Comparison of ENCODE assay signal across 22 cellular contexts in genomic region chr19:35524181-35524838, GRCh38. TPM values are rescaled to one million over a fixed set of nuclear protein-coding genes. Genes with fewer than 3 reads are reported as not detected.
DNase-seq lines count a peak whose midpoint lies in the region; ATAC-seq and TF ChIP-seq lines count a peak whose summit lies in the region.
"Had no signal": no experiment of that assay in that cellular context is flagged by ENCODE, and none has a peak within 500 bp of the region (broad histone marks: within the 10 kb centered on the region; RNA-seq: fewer than 3 reads in every experiment).

No MANE protein-coding gene starts in this region.

- H3T11ph ChIP-seq in H9 (ENCODE audit: low read length), result no peak overlapping the region

- TF ChIP-seq CTCF in H9 (conservative IDR thresholded peaks at IDR 0.05), result no peak

- H3K9me3 ChIP-seq in H9 (ENCODE audit: control insufficient read depth, low read depth, low read length) (no peaks in the 10 kb centered on the region), T-helper 17 cell (ENCODE audit: control insufficient read depth, low read length, poor library complexity, severe bottlenecking) (no peaks in the 10 kb centered on the region), iPS-18c (ENCODE audit: control insufficient read depth, insufficient read depth, low read length) (no peaks in the 10 kb centered on the region), neuronal stem cell (replicated peaks in 1 of 2; ENCODE audit: control insufficient read depth in 2 of 2, insufficient read depth in 1 of 2, low read depth in 1 of 2, low read length in 2 of 2) (no peaks in the 10 kb centered on the region)
- H3K9me3 ChIP-seq: BLaER1 treated with 17β-estradiol and CSF1 and Interleukin-3, amounts not matched to agents 10 nM and 100 nM; Peyer's patch; SJSA1 had no signal

- H3K36me3 Mint-ChIP-seq in H9 (ENCODE audit: insufficient read depth in 1 of 3, low read depth in 3 of 3) (no peaks in the 10 kb centered on the region; a peak in 2 of 7 replicates), T-helper 17 cell (ENCODE audit: low read depth) (peaks cover 11% of the 10 kb centered on the region)
- H3K36me3 Mint-ChIP-seq: CD8-positive, alpha-beta T cell had no signal

- ATAC-seq in T-helper 17 cell, result no peak
- ATAC-seq: CD8-positive, alpha-beta T cell had no signal

- H3K4me1 ChIP-seq in H9 (ENCODE audit: insufficient read depth, low read length) (peaks cover 5% of the 10 kb centered on the region; the same call in 1 of the 2 replicates), neuronal stem cell (ENCODE audit: control insufficient read depth in 2 of 2, insufficient read depth in 1 of 2, low read depth in 1 of 2, low read length in 2 of 2) (peaks cover 6 to 11% of the 10 kb centered on the region in 2 donors)
- H3K4me1 ChIP-seq: Peyer's patch had no signal

- H3K27ac Mint-ChIP-seq in H9 (peak overlapping the region in 2 of 3 experiments; percentile 52 to 65; a peak in 4 of 7 replicates), T-helper 17 cell (peak overlapping the region; percentile 37)
- H3K27ac Mint-ChIP-seq: CD8-positive, alpha-beta T cell had no signal

- H3K4me3 ChIP-seq in iPS-18c (ENCODE audit: insufficient read depth, low read depth, low read length), result peak overlapping the region; percentile 5; the same call in 1 of the 2 replicates
- H3K4me3 ChIP-seq in neuronal stem cell (ENCODE audit: low read length in 2 of 2), result no peak overlapping the region
- H3K4me3 ChIP-seq: BLaER1 treated with 17β-estradiol and CSF1 and Interleukin-3, amounts not matched to agents 10 nM and 100 nM; Peyer's patch; SJSA1 had no signal

- H3K56ac ChIP-seq in H9 (ENCODE audit: insufficient read length, low read depth, low read length), result no peak overlapping the region

- no peak overlapping the region for H2BK12ac ChIP-seq in H9 (ENCODE audit: insufficient read length, low read depth, low read length)
- H2BK12ac ChIP-seq in neuronal stem cell (ENCODE audit: low read length), result no peak overlapping the region

- H4K20me1 ChIP-seq in H9 (ENCODE audit: control insufficient read depth, insufficient read depth, insufficient read length), result no peaks in the 10 kb centered on the region
- H4K20me1 ChIP-seq: BLaER1 treated with 17β-estradiol and CSF1 and Interleukin-3, amounts not matched to agents 10 nM and 100 nM had no signal

- H2BK120ac ChIP-seq in H9 (ENCODE audit: low read depth, low read length, poor library complexity, severe bottlenecking) (no peak overlapping the region), neuronal stem cell (ENCODE audit: low read depth, low read length) (no peak overlapping the region)

- H3K4me2 ChIP-seq in H9 (ENCODE audit: insufficient read depth, insufficient read length, low read length), result peak overlapping the region; percentile 1
- no peak overlapping the region for H3K4me2 ChIP-seq in neuronal stem cell (ENCODE audit: insufficient read depth, low read length, poor library complexity, severe bottlenecking)
- H3K4me2 ChIP-seq: BLaER1 treated with 17β-estradiol and CSF1 and Interleukin-3, amounts not matched to agents 10 nM and 100 nM had no signal

- H2AK5ac ChIP-seq in H9 (ENCODE audit: insufficient read length, low read length) (no peak overlapping the region), neuronal stem cell (ENCODE audit: low read depth, low read length) (no peak overlapping the region)

- H2AFZ ChIP-seq in H9 (ENCODE audit: low read length) (no peak overlapping the region), neuronal stem cell (ENCODE audit: low read length) (peak overlapping the region; percentile 12)

- H3K9me3 Mint-ChIP-seq in H9, result no peaks in the 10 kb centered on the region; a peak in 1 of 5 replicates
- H3K9me3 Mint-ChIP-seq: CD8-positive, alpha-beta T cell had no signal

- H2BK20ac ChIP-seq in H9 (ENCODE audit: low read depth, low read length, poor library complexity, severe bottlenecking), result no peak overlapping the region

- no peak overlapping the region for H4K5ac ChIP-seq in H9 (ENCODE audit: insufficient read length, low read depth, low read length)

- H3K4me1 Mint-ChIP-seq in H9 (peaks cover 18 to 42% of the 10 kb centered on the region in 2 experiments), T-helper 17 cell (peaks cover 6% of the 10 kb centered on the region)

- H3K27ac ChIP-seq in H9 (ENCODE audit: insufficient read length, low read depth, low read length), result no peak overlapping the region
- H3K27ac ChIP-seq in neuronal stem cell (replicated peaks; ENCODE audit: low read length), result no peak overlapping the region
- H3K27ac ChIP-seq: BLaER1 treated with 17β-estradiol and CSF1 and Interleukin-3, amounts not matched to agents 10 nM and 100 nM; Peyer's patch; SJSA1 had no signal

- H3K23ac ChIP-seq in H9 (ENCODE audit: insufficient read length, low read depth, low read length) (no peak overlapping the region), neuronal stem cell (ENCODE audit: low read depth, low read length, poor library complexity) (no peak overlapping the region)

- no peak overlapping the region for H4K8ac ChIP-seq in H9 (replicated peaks; ENCODE audit: insufficient read length, low read depth, low read length)
- no peak overlapping the region for H4K8ac ChIP-seq in neuronal stem cell (ENCODE audit: low read depth, low read length)

- H3K14ac ChIP-seq in H9 (ENCODE audit: insufficient read depth, low read length) (peak overlapping the region; percentile 43; the same call in 1 of the 2 replicates), neuronal stem cell (ENCODE audit: low read length) (peak overlapping the region; percentile 84)

- H3K27me3 Mint-ChIP-seq in H9 (ENCODE audit: low read depth) (peaks cover 48% of the 10 kb centered on the region), T-helper 17 cell (peaks cover 50% of the 10 kb centered on the region)

- no peaks in the 10 kb centered on the region for H3K36me3 ChIP-seq in neuronal stem cell (replicated peaks in 1 of 2; ENCODE audit: control insufficient read depth in 2 of 2, insufficient read depth in 2 of 2, low read length in 2 of 2)
- H3K36me3 ChIP-seq: BLaER1 treated with 17β-estradiol and CSF1 and Interleukin-3, amounts not matched to agents 10 nM and 100 nM; Peyer's patch; SJSA1 had no signal

- H3K79me1 ChIP-seq in H9 (ENCODE audit: insufficient read depth, low read depth, low read length, poor library complexity, severe bottlenecking) (no peaks in the 10 kb centered on the region), neuronal stem cell (ENCODE audit: low read depth, low read length) (no peaks in the 10 kb centered on the region)

- no peak overlapping the region for H2BK5ac ChIP-seq in H9 (ENCODE audit: insufficient read length, low read length)
- H2BK5ac ChIP-seq in neuronal stem cell (ENCODE audit: low read length), result no peak overlapping the region

- H3K4me3 Mint-ChIP-seq in H9 (peak overlapping the region in 1 of 2 experiments; percentile 72; a peak in 3 of 5 replicates), T-helper 17 cell (no peak overlapping the region)
- H3K4me3 Mint-ChIP-seq: CD8-positive, alpha-beta T cell had no signal

- H3K4ac ChIP-seq in H9 (ENCODE audit: low read depth, low read length) (no peak overlapping the region), neuronal stem cell (ENCODE audit: low read length) (no peak overlapping the region)

- H3K27me3 ChIP-seq in H9 (ENCODE audit: insufficient read depth, low read length) (no peaks in the 10 kb centered on the region), neuronal stem cell (ENCODE audit: control insufficient read depth in 3 of 3, insufficient read depth in 3 of 3, low read depth in 1 of 3, low read length in 3 of 3) (peaks cover 0 to 62% (median 0%) of the 10 kb centered on the region in 3 experiments)
- H3K27me3 ChIP-seq: BLaER1 treated with 17β-estradiol and CSF1 and Interleukin-3, amounts not matched to agents 10 nM and 100 nM; Peyer's patch had no signal

- no peaks in the 10 kb centered on the region for H3K79me2 ChIP-seq in H9 (ENCODE audit: insufficient read depth, low read length)

- no peak overlapping the region for H3K18ac ChIP-seq in H9 (ENCODE audit: insufficient read length, low read depth, low read length)
- H3K18ac ChIP-seq in neuronal stem cell (ENCODE audit: low read length), result peak overlapping the region; percentile 85

- H4K91ac ChIP-seq in H9 (ENCODE audit: insufficient read length, low read depth, low read length) (no peak overlapping the region), neuronal stem cell (ENCODE audit: low read depth, low read length, poor library complexity) (no peak overlapping the region)

- WGBS in H9 (ENCODE audit: extremely low coverage, insufficient read length, low lambda C conversion rate), result no CpG with 5 or more reads among the region's 11 CpGs
- no CpG with 5 or more reads among the region's 11 CpGs for WGBS in neuronal stem cell (ENCODE audit: extremely low coverage in 2 of 2, insufficient read length in 2 of 2, insufficient replicate concordance in 1 of 2), 2 donors

- DNase-seq in H9, result peak; percentile 58
- DNase-seq in T-helper 17 cell, result no peak
- no peak for DNase-seq in neuronal stem cell (ENCODE audit: low spot score)
- no peak for DNase-seq in COR-L47 (lab: John Stamatoyannopoulos, UW)
- no peak for DNase-seq in activated T-cell treated with anti-CD3 and anti-CD28 coated beads, Interleukin-2, amount 50 U/mL, for 48 hours
- no peak for DNase-seq in NCI-H2196 treated with DMSO at 0.1 percent for 48 hours (lab: John Stamatoyannopoulos, UW; ENCODE audit: unreplicated experiment)
- DNase-seq: CD8-positive, alpha-beta T cell; DMS53; IMR-90; Karpas-422; NCI-H1048; NCI-H1436; NCI-H2081; NCI-H748 treated with DMSO at 0.1 percent for 48 hours; NK-92 treated with Interleukin-12 subunit alpha and Interleukin-12 subunit beta, amount 100 ng/mL, for 24 hours; Peyer's patch; SW 1271 had no signal

- no peak overlapping the region for H2BK15ac ChIP-seq in H9 (ENCODE audit: low read depth, low read length)
- H2BK15ac ChIP-seq in neuronal stem cell (ENCODE audit: low read length), result peak overlapping the region; percentile 20

- H3K9ac ChIP-seq in H9 (ENCODE audit: extremely low read depth, insufficient read length, low read length) (no peak overlapping the region), neuronal stem cell (ENCODE audit: low read depth, low read length, poor library complexity) (peak overlapping the region; percentile 51)
- H3K9ac ChIP-seq: BLaER1 treated with 17β-estradiol and CSF1 and Interleukin-3, amounts not matched to agents 10 nM and 100 nM had no signal

- peaks cover 7% of the 10 kb centered on the region for H3K23me2 ChIP-seq in H9 (ENCODE audit: insufficient read length, low read depth, low read length, poor library complexity, severe bottlenecking)

RNA-seq across cellular contexts. Expression of gene SBSN, which starts 3.8 kb away (rescaled TPM):
- total RNA-seq in H9 (2021) (0.15 and 0.24 TPM in 2 replicates), T-helper 17 cell (not detected)
- polyA plus RNA-seq in neuronal stem cell (2013, experiment 1 of 2), result 0.06 TPM
- 0.10 TPM for polyA plus RNA-seq in neuronal stem cell (2013, experiment 2 of 2)
- total RNA-seq: CD8-positive, alpha-beta T cell; MCF 10A; NCI-H460; SJSA1 had no signal

RNA-seq across cellular contexts. Expression of gene GAPDHS, which starts 8.9 kb away (rescaled TPM):
- not detected in 2 replicates for total RNA-seq in H9 (2021)
- total RNA-seq in T-helper 17 cell, result not detected
- 0.03 TPM for polyA plus RNA-seq in neuronal stem cell (2013, experiment 1 of 2)
- polyA plus RNA-seq in neuronal stem cell (2013, experiment 2 of 2), result not detected
- total RNA-seq: CD8-positive, alpha-beta T cell; IMR-90; MCF 10A; NCI-H460; SJSA1 had no signal
- polyA plus RNA-seq: IMR-90 had no signal

RNA-seq across cellular contexts. Expression of gene DMKN, which starts 10.9 kb away (rescaled TPM):
- total RNA-seq in H9 (2021) (267 and 278 TPM in 2 replicates), T-helper 17 cell (not detected)
- polyA plus RNA-seq in neuronal stem cell (2013, experiment 1 of 2), result 155 TPM
- 142 TPM for polyA plus RNA-seq in neuronal stem cell (2013, experiment 2 of 2)
- total RNA-seq: SJSA1 had no signal

RNA-seq across cellular contexts. Expression of gene TMEM147, which starts 21.1 kb away (rescaled TPM):
- total RNA-seq in H9 (2021) (125 and 128 TPM in 2 replicates), T-helper 17 cell (10 to 100 TPM; 30.5 to 37.0 TPM)
- polyA plus RNA-seq in neuronal stem cell (2013, experiment 1 of 2), result 86.7 TPM
- polyA plus RNA-seq in neuronal stem cell (2013, experiment 2 of 2), result 90.3 TPM

RNA-seq across cellular contexts. Expression of gene KRTDAP, which starts 34.0 kb away (rescaled TPM):
- 0.87 and 1.3 TPM in 2 replicates for total RNA-seq in H9 (2021)
- total RNA-seq in T-helper 17 cell, result not detected
- polyA plus RNA-seq in neuronal stem cell (2013, experiment 1 of 2), result 3.1 TPM
- 2.6 TPM for polyA plus RNA-seq in neuronal stem cell (2013, experiment 2 of 2)
- total RNA-seq: CD8-positive, alpha-beta T cell; IMR-90; MCF 10A; NCI-H460; Peyer's patch; SJSA1 had no signal
- polyA plus RNA-seq: IMR-90 had no signal

Comparison
In these comparisons a context has a peak if more than half of its experiments do, and no peak if none do; other contexts are left out.
1. RNA of gene DMKN, which starts 10.9 kb away (total RNA-seq): 267 to 278 TPM in H9; not detected in T-helper 17 cell; every median in the first group is over 100 times any median in the second.